1 cellular context compared by ENCODE assay signal in the genomic region with DNA sequence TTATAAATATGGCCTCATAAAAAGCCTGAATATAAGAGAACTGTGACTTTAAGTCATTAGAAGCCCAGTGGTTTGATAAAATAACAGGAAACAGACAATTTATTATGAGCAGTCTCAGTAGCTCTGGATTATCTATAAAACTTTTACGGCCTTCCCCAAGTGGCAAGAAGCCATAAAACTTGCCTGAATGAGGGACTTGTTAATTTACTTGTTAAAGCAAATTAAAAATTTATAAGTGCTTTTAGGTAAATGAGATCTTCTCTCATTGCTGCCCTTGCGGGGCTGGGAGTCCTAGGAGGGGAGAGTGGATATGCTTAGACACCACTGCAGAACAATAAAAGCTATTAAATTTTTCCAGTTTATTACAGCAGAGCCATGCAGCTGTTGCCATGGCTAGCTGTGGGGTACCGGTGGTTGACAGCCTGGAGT.
TF ChIP-seq lines count a peak whose summit lies in the region.

No MANE protein-coding gene starts in this region.

TF ChIP-seq in HEK293, 187 proteins besides CTCF, POLR2A, EP300 and RAD21 (continued from another document and continues in another):
- no peak for TF ChIP-seq ZNF571 (tag by site-specific recombination; IDR thresholded peaks at IDR 0.05)
- TF ChIP-seq ZNF366 (tag by site-specific recombination; conservative IDR thresholded peaks at IDR 0.05), result peak; percentile 93
- TF ChIP-seq FEZF1 (tag by site-specific recombination; IDR thresholded peaks at IDR 0.05), result peak; percentile 99
- TF ChIP-seq ZNF324 (tag by site-specific recombination; IDR thresholded peaks at IDR 0.05), result no peak
- peak; percentile 40; the same call in 1 of the 2 replicates for TF ChIP-seq KLF9 (tag by site-specific recombination; IDR thresholded peaks at IDR 0.05; ENCODE audit: low read depth)
- no peak for TF ChIP-seq MYNN (tag by site-specific recombination; IDR thresholded peaks at IDR 0.05; ENCODE audit: borderline replicate concordance)
- TF ChIP-seq SCRT2 (tag by site-specific recombination; IDR thresholded peaks at IDR 0.05), result peak; percentile 73
- TF ChIP-seq ZBTB48 (tag by site-specific recombination; IDR thresholded peaks at IDR 0.05), result no peak
- TF ChIP-seq, protein P1, sequence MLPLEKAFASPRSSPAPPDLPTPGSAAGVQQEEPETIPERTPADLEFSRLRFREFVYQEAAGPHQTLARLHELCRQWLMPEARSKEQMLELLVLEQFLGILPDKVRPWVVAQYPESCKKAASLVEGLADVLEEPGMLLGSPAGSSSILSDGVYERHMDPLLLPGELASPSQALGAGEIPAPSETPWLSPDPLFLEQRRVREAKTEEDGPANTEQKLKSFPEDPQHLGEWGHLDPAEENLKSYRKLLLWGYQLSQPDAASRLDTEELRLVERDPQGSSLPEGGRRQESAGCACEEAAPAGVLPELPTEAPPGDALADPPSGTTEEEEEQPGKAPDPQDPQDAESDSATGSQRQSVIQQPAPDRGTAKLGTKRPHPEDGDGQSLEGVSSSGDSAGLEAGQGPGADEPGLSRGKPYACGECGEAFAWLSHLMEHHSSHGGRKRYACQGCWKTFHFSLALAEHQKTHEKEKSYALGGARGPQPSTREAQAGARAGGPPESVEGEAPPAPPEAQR (tag by site-specific recombination; IDR thresholded peaks at IDR 0.05), result no peak
- TF ChIP-seq, protein P2, sequence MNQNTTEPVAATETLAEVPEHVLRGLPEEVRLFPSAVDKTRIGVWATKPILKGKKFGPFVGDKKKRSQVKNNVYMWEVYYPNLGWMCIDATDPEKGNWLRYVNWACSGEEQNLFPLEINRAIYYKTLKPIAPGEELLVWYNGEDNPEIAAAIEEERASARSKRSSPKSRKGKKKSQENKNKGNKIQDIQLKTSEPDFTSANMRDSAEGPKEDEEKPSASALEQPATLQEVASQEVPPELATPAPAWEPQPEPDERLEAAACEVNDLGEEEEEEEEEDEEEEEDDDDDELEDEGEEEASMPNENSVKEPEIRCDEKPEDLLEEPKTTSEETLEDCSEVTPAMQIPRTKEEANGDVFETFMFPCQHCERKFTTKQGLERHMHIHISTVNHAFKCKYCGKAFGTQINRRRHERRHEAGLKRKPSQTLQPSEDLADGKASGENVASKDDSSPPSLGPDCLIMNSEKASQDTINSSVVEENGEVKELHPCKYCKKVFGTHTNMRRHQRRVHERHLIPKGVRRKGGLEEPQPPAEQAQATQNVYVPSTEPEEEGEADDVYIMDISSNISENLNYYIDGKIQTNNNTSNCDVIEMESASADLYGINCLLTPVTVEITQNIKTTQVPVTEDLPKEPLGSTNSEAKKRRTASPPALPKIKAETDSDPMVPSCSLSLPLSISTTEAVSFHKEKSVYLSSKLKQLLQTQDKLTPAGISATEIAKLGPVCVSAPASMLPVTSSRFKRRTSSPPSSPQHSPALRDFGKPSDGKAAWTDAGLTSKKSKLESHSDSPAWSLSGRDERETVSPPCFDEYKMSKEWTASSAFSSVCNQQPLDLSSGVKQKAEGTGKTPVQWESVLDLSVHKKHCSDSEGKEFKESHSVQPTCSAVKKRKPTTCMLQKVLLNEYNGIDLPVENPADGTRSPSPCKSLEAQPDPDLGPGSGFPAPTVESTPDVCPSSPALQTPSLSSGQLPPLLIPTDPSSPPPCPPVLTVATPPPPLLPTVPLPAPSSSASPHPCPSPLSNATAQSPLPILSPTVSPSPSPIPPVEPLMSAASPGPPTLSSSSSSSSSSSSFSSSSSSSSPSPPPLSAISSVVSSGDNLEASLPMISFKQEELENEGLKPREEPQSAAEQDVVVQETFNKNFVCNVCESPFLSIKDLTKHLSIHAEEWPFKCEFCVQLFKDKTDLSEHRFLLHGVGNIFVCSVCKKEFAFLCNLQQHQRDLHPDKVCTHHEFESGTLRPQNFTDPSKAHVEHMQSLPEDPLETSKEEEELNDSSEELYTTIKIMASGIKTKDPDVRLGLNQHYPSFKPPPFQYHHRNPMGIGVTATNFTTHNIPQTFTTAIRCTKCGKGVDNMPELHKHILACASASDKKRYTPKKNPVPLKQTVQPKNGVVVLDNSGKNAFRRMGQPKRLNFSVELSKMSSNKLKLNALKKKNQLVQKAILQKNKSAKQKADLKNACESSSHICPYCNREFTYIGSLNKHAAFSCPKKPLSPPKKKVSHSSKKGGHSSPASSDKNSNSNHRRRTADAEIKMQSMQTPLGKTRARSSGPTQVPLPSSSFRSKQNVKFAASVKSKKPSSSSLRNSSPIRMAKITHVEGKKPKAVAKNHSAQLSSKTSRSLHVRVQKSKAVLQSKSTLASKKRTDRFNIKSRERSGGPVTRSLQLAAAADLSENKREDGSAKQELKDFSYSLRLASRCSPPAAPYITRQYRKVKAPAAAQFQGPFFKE (tag by site-specific recombination; IDR thresholded peaks at IDR 0.05; ENCODE audit: borderline replicate concordance), result no peak
- no peak for TF ChIP-seq ZNF19 (tag by site-specific recombination; IDR thresholded peaks at IDR 0.05; ENCODE audit: low read depth)
- TF ChIP-seq, protein P3, sequence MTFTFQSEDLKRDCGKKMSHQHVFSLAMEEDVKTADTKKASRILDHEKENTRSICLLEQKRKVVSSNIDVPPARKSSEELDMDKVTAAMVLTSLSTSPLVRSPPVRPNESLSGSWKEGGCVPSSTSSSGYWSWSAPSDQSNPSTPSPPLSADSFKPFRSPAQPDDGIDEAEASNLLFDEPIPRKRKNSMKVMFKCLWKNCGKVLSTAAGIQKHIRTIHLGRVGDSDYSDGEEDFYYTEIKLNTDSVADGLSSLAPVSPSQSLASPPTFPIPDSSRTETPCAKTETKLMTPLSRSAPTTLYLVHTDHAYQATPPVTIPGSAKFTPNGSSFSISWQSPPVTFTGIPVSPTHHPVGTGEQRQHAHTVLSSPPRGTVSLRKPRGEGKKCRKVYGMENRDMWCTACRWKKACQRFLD (tag by site-specific recombination; IDR thresholded peaks at IDR 0.05), result no peak
- TF ChIP-seq ZNF621 (tag by site-specific recombination; IDR thresholded peaks at IDR 0.05), result no peak
- TF ChIP-seq HOXA7 (CRISPR knock-in tag; IDR thresholded peaks at IDR 0.05; ENCODE audit: borderline replicate concordance), result no peak
- no peak for TF ChIP-seq ZNF239 (tag by site-specific recombination; IDR thresholded peaks at IDR 0.05)
- no peak for TF ChIP-seq ZNF549 (tag by site-specific recombination; IDR thresholded peaks at IDR 0.05)
- no peak for TF ChIP-seq ZNF514 (tag by site-specific recombination; IDR thresholded peaks at IDR 0.05)
- TF ChIP-seq, protein P4, sequence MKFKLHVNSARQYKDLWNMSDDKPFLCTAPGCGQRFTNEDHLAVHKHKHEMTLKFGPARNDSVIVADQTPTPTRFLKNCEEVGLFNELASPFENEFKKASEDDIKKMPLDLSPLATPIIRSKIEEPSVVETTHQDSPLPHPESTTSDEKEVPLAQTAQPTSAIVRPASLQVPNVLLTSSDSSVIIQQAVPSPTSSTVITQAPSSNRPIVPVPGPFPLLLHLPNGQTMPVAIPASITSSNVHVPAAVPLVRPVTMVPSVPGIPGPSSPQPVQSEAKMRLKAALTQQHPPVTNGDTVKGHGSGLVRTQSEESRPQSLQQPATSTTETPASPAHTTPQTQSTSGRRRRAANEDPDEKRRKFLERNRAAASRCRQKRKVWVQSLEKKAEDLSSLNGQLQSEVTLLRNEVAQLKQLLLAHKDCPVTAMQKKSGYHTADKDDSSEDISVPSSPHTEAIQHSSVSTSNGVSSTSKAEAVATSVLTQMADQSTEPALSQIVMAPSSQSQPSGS (tag by site-specific recombination; IDR thresholded peaks at IDR 0.05; ENCODE audit: low read depth), result 0 out of 2 replicates have a peak, but pooled peaks have one; percentile 3
- TF ChIP-seq, protein P5, sequence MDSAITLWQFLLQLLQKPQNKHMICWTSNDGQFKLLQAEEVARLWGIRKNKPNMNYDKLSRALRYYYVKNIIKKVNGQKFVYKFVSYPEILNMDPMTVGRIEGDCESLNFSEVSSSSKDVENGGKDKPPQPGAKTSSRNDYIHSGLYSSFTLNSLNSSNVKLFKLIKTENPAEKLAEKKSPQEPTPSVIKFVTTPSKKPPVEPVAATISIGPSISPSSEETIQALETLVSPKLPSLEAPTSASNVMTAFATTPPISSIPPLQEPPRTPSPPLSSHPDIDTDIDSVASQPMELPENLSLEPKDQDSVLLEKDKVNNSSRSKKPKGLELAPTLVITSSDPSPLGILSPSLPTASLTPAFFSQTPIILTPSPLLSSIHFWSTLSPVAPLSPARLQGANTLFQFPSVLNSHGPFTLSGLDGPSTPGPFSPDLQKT (IDR thresholded peaks at IDR 0.05; ENCODE audit: borderline replicate concordance, low read depth, low read length), result no peak
- TF ChIP-seq ZFP41 (tag by site-specific recombination; IDR thresholded peaks at IDR 0.05; ENCODE audit: borderline replicate concordance), result no peak
- 0 out of 2 replicates have a peak, but pooled peaks have one; percentile 32 for TF ChIP-seq REPIN1 (tag by site-specific recombination; IDR thresholded peaks at IDR 0.05; ENCODE audit: low read depth)
- TF ChIP-seq, protein P6, sequence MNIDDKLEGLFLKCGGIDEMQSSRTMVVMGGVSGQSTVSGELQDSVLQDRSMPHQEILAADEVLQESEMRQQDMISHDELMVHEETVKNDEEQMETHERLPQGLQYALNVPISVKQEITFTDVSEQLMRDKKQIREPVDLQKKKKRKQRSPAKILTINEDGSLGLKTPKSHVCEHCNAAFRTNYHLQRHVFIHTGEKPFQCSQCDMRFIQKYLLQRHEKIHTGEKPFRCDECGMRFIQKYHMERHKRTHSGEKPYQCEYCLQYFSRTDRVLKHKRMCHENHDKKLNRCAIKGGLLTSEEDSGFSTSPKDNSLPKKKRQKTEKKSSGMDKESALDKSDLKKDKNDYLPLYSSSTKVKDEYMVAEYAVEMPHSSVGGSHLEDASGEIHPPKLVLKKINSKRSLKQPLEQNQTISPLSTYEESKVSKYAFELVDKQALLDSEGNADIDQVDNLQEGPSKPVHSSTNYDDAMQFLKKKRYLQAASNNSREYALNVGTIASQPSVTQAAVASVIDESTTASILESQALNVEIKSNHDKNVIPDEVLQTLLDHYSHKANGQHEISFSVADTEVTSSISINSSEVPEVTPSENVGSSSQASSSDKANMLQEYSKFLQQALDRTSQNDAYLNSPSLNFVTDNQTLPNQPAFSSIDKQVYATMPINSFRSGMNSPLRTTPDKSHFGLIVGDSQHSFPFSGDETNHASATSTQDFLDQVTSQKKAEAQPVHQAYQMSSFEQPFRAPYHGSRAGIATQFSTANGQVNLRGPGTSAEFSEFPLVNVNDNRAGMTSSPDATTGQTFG (tag by site-specific recombination; IDR thresholded peaks at IDR 0.05; ENCODE audit: borderline replicate concordance), result no peak
- peak; percentile 60; the same call in 1 of the 2 replicates for TF ChIP-seq ZNF341 (tag by site-specific recombination; IDR thresholded peaks at IDR 0.05; ENCODE audit: low read depth)
- TF ChIP-seq ZNF302 (tag by site-specific recombination; IDR thresholded peaks at IDR 0.05; ENCODE audit: low read depth), result no peak
- peak; percentile 52; the same call in 1 of the 2 replicates for TF ChIP-seq KLF7 (tag by site-specific recombination; IDR thresholded peaks at IDR 0.05; ENCODE audit: borderline replicate concordance)
- TF ChIP-seq ZNF560 (tag by site-specific recombination; IDR thresholded peaks at IDR 0.05; ENCODE audit: borderline replicate concordance), result no peak
- TF ChIP-seq KLF8 (tag by site-specific recombination; IDR thresholded peaks at IDR 0.05), result peak; percentile 70
- TF ChIP-seq ZNF670 (tag by site-specific recombination; IDR thresholded peaks at IDR 0.05; ENCODE audit: low read depth), result no peak
- no peak for TF ChIP-seq ZNF585B (tag by site-specific recombination; IDR thresholded peaks at IDR 0.05)
- TF ChIP-seq TRIM28 (IDR thresholded peaks at IDR 0.05; ENCODE audit: borderline replicate concordance, low read length), result no peak
- no peak for TF ChIP-seq ZNF169 (tag by site-specific recombination; IDR thresholded peaks at IDR 0.05)
- TF ChIP-seq ZNF791 (tag by site-specific recombination; IDR thresholded peaks at IDR 0.05), result no peak
- peak; percentile 51 for TF ChIP-seq ZBTB8A (tag by site-specific recombination; IDR thresholded peaks at IDR 0.05)
- TF ChIP-seq, protein P7, sequence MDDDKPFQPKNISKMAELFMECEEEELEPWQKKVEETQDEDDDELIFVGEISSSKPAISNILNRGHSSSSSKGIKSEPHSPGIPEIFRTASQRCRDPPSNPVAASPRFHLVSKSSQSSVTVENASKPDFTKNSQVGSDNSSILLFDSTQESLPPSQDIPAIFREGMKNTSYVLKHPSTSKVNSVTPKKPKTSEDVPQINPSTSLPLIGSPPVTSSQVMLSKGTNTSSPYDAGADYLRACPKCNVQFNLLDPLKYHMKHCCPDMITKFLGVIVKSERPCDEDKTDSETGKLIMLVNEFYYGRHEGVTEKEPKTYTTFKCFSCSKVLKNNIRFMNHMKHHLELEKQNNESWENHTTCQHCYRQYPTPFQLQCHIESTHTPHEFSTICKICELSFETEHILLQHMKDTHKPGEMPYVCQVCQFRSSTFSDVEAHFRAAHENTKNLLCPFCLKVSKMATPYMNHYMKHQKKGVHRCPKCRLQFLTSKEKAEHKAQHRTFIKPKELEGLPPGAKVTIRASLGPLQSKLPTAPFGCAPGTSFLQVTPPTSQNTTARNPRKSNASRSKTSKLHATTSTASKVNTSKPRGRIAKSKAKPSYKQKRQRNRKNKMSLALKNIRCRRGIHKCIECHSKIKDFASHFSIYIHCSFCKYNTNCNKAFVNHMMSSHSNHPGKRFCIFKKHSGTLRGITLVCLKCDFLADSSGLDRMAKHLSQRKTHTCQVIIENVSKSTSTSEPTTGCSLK (tag by site-specific recombination; IDR thresholded peaks at IDR 0.05), result no peak
- no peak for TF ChIP-seq RBAK (tag by site-specific recombination; IDR thresholded peaks at IDR 0.05)
- no peak for TF ChIP-seq ZNF530 (tag by site-specific recombination; IDR thresholded peaks at IDR 0.05; ENCODE audit: low read depth)
- no peak for TF ChIP-seq ZNF792 (tag by site-specific recombination; IDR thresholded peaks at IDR 0.05)
- TF ChIP-seq ZNF157 (tag by site-specific recombination; IDR thresholded peaks at IDR 0.05), result no peak
- TF ChIP-seq GFI1B (tag by site-specific recombination; IDR thresholded peaks at IDR 0.05), result peak; percentile 76; the same call in 1 of the 2 replicates
- TF ChIP-seq ZNF510 (tag by site-specific recombination; IDR thresholded peaks at IDR 0.05; ENCODE audit: insufficient replicate concordance), result no peak
- no peak for TF ChIP-seq GLI4 (tag by site-specific recombination; IDR thresholded peaks at IDR 0.05)
- TF ChIP-seq ZIC2 (tag by site-specific recombination; IDR thresholded peaks at IDR 0.05), result peak; percentile 34
- no peak for TF ChIP-seq ZNF623 (tag by site-specific recombination; IDR thresholded peaks at IDR 0.05)
- no peak for TF ChIP-seq ZBTB21 (tag by site-specific recombination; IDR thresholded peaks at IDR 0.05)
- no peak for TF ChIP-seq ZNF274 (IDR thresholded peaks at IDR 0.05; ENCODE audit: low read length)
- no peak for TF ChIP-seq ZNF274 (tag by site-specific recombination; IDR thresholded peaks at IDR 0.05; ENCODE audit: borderline replicate concordance)
- TF ChIP-seq, protein P8, sequence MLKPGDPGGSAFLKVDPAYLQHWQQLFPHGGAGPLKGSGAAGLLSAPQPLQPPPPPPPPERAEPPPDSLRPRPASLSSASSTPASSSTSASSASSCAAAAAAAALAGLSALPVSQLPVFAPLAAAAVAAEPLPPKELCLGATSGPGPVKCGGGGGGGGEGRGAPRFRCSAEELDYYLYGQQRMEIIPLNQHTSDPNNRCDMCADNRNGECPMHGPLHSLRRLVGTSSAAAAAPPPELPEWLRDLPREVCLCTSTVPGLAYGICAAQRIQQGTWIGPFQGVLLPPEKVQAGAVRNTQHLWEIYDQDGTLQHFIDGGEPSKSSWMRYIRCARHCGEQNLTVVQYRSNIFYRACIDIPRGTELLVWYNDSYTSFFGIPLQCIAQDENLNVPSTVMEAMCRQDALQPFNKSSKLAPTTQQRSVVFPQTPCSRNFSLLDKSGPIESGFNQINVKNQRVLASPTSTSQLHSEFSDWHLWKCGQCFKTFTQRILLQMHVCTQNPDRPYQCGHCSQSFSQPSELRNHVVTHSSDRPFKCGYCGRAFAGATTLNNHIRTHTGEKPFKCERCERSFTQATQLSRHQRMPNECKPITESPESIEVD (tag by site-specific recombination; IDR thresholded peaks at IDR 0.05), result peak; percentile 98
